Comparison of ENCODE assay signal across 1 cellular context in genomic region chr2:47272031-47272864, GRCh38.
TF ChIP-seq lines count a peak whose summit lies in the region.

No MANE protein-coding gene starts in this region.

TF ChIP-seq in HepG2, 621 proteins besides CTCF, POLR2A, EP300 and RAD21 (continued from another document and continues in another):
- TF ChIP-seq SALL1 (CRISPR knock-in tag; IDR thresholded peaks at IDR 0.05), result peak; percentile 82
- TF ChIP-seq ZNF878 (CRISPR knock-in tag; IDR thresholded peaks at IDR 0.05), result no peak
- TF ChIP-seq NFIC (IDR thresholded peaks at IDR 0.05; ENCODE audit: low read length), result no peak
- no peak; the same call in 1 of the 2 replicates for TF ChIP-seq PAXIP1 (CRISPR knock-in tag; conservative IDR thresholded peaks at IDR 0.05)
- no peak for TF ChIP-seq U2AF2 (IDR thresholded peaks at IDR 0.05; ENCODE audit: low read depth, low read length)
- TF ChIP-seq ZMYM3 (CRISPR knock-in tag; IDR thresholded peaks at IDR 0.05), result peak; percentile 85
- TF ChIP-seq ZNF3 (CRISPR knock-in tag; IDR thresholded peaks at IDR 0.05), result no peak
- no peak for TF ChIP-seq KDM5A (IDR thresholded peaks at IDR 0.05; ENCODE audit: borderline replicate concordance, low read length)
- no peak for TF ChIP-seq ZFP41 (CRISPR knock-in tag; IDR thresholded peaks at IDR 0.05; ENCODE audit: borderline replicate concordance)
- TF ChIP-seq SKIL (CRISPR knock-in tag; IDR thresholded peaks at IDR 0.05; ENCODE audit: borderline replicate concordance), result no peak; the same call in 1 of the 2 replicates
- TF ChIP-seq AGO2 (optimal IDR thresholded peaks at IDR 0.05; ENCODE audit: low read depth, low read length), result no peak
- 0 out of 2 replicates have a peak, but pooled peaks have one; percentile 36 for TF ChIP-seq ZNF564 (CRISPR knock-in tag; IDR thresholded peaks at IDR 0.05)
- no peak for TF ChIP-seq ZNF614 (CRISPR knock-in tag; IDR thresholded peaks at IDR 0.05; ENCODE audit: borderline replicate concordance)
- peak; percentile 60; the same call in 1 of the 2 replicates for TF ChIP-seq IKZF5 (CRISPR knock-in tag; IDR thresholded peaks at IDR 0.05)
- TF ChIP-seq ZNF138 (CRISPR knock-in tag; IDR thresholded peaks at IDR 0.05; ENCODE audit: low read depth), result no peak
- peak; percentile 89 for TF ChIP-seq ZEB1 (IDR thresholded peaks at IDR 0.05; ENCODE audit: insufficient replicate concordance, low read depth)
- no peak for TF ChIP-seq NR1H2 (CRISPR knock-in tag; IDR thresholded peaks at IDR 0.05; ENCODE audit: borderline replicate concordance, low read depth)
- TF ChIP-seq ZNF570 (CRISPR knock-in tag; IDR thresholded peaks at IDR 0.05; ENCODE audit: borderline replicate concordance), result no peak
- no peak for TF ChIP-seq ZNF496 (CRISPR knock-in tag; IDR thresholded peaks at IDR 0.05; ENCODE audit: insufficient replicate concordance)
- no peak for TF ChIP-seq NFIB (CRISPR knock-in tag; IDR thresholded peaks at IDR 0.05; ENCODE audit: borderline replicate concordance)
- TF ChIP-seq CC2D1A (CRISPR knock-in tag; IDR thresholded peaks at IDR 0.05), result no peak
- no peak for TF ChIP-seq MBD4 (IDR thresholded peaks at IDR 0.05; ENCODE audit: borderline replicate concordance, low read length)
- no peak; the same call in 1 of the 2 replicates for TF ChIP-seq ZNF280B (CRISPR knock-in tag; IDR thresholded peaks at IDR 0.05; ENCODE audit: borderline replicate concordance)
- TF ChIP-seq ZBTB33 (CRISPR knock-in tag; IDR thresholded peaks at IDR 0.05), result peak; percentile 63
- TF ChIP-seq GMEB1 (CRISPR knock-in tag; IDR thresholded peaks at IDR 0.05; ENCODE audit: borderline replicate concordance), result no peak
- TF ChIP-seq PLSCR1 (CRISPR knock-in tag; IDR thresholded peaks at IDR 0.05; ENCODE audit: borderline replicate concordance), result no peak
- peak; percentile 80 for TF ChIP-seq ETV5 (CRISPR knock-in tag; IDR thresholded peaks at IDR 0.05; ENCODE audit: borderline replicate concordance)
- TF ChIP-seq SMYD3 (CRISPR knock-in tag; IDR thresholded peaks at IDR 0.05), result no peak
- no peak for TF ChIP-seq FLYWCH1 (CRISPR knock-in tag; IDR thresholded peaks at IDR 0.05)
- no peak for TF ChIP-seq HHEX (CRISPR knock-in tag; IDR thresholded peaks at IDR 0.05)
- peak; percentile 82 for TF ChIP-seq PATZ1 (CRISPR knock-in tag; IDR thresholded peaks at IDR 0.05)
- TF ChIP-seq TFE3 (CRISPR knock-in tag; IDR thresholded peaks at IDR 0.05), result no peak; the same call in 1 of the 2 replicates
- no peak for TF ChIP-seq DDIT3 (CRISPR knock-in tag; IDR thresholded peaks at IDR 0.05)
- no peak for TF ChIP-seq ZNF766 (CRISPR knock-in tag; IDR thresholded peaks at IDR 0.05; ENCODE audit: borderline replicate concordance)
- no peak for TF ChIP-seq MAFG (CRISPR knock-in tag; IDR thresholded peaks at IDR 0.05)
- 0 out of 2 replicates have a peak, but pooled peaks have one; percentile 30 for TF ChIP-seq NFE2 (CRISPR knock-in tag; IDR thresholded peaks at IDR 0.05)
- peak; percentile 37; the same call in 1 of the 2 replicates for TF ChIP-seq MYNN (CRISPR knock-in tag; IDR thresholded peaks at IDR 0.05; ENCODE audit: low read depth)
- TF ChIP-seq MAX (IDR thresholded peaks at IDR 0.05), result peak; percentile 69
- TF ChIP-seq DMAP1 (CRISPR knock-in tag; IDR thresholded peaks at IDR 0.05), result peak; percentile 76
- no peak for TF ChIP-seq BATF2 (CRISPR knock-in tag; IDR thresholded peaks at IDR 0.05)
